Comparison of ENCODE assay signal across 29 cellular contexts in genomic region chr7:136897676-136898075, GRCh38. TPM values are rescaled to one million over a fixed set of nuclear protein-coding genes. Genes with fewer than 3 reads are reported as not detected.
"Had no signal": no experiment of that assay in that cellular context is flagged by ENCODE, and none has a peak within 500 bp of the region (broad histone marks: within the 10 kb centered on the region; RNA-seq: fewer than 3 reads in every experiment).

No MANE protein-coding gene starts in this region.

- H3K4me1 ChIP-seq: esophagus squamous epithelium, gastrocnemius medialis, left lung, lower lobe of right lung had no signal

- H3K27me3 ChIP-seq: esophagus squamous epithelium, gastrocnemius medialis, heart right ventricle, left lung had no signal

- ATAC-seq: effector memory CD8-positive, alpha-beta T cell; esophagus mucosa; gastrocnemius medialis; heart right ventricle; left lung; left ventricle myocardium superior; lower lobe of right lung; mucosa of descending colon had no signal

- H3K9me3 ChIP-seq: esophagus squamous epithelium, gastrocnemius medialis, heart right ventricle, lower lobe of right lung, mucosa of descending colon had no signal

- H3K36me3 ChIP-seq: esophagus squamous epithelium, gastrocnemius medialis, left lung, lower lobe of right lung had no signal

- H3K4me3 ChIP-seq: esophagus squamous epithelium, gastrocnemius medialis, heart right ventricle, left lung, lower lobe of right lung, mucosa of descending colon had no signal

- H3K27ac ChIP-seq: epithelial cell of prostate, esophagus squamous epithelium, gastrocnemius medialis, left lung, lower lobe of right lung had no signal

- FAIRE-seq: endometrium, islet of Langerhans, keratinocyte had no signal

- DNase-seq: cortex of kidney; effector CD8-positive, alpha-beta T cell; effector memory CD8-positive, alpha-beta T cell; endodermal cell; erythroblast; esophagus squamous epithelium; foreskin fibroblast; foreskin melanocyte; gastrocnemius medialis; glutamatergic neuron; head of caudate nucleus; heart right ventricle; hippocampal formation; left cardiac atrium; left lung; left ventricle myocardium superior; lower lobe of right lung; mesenchymal stem cell; mucosa of descending colon; naive B cell had no signal

RNA-seq across cellular contexts. Expression of gene CHRM2, which starts 29.2 kb away (rescaled TPM):
- total RNA-seq: dermis microvascular lymphatic vessel endothelial cell, endodermal cell, esophagus mucosa, gastrocnemius medialis, kidney epithelial cell, lung microvascular endothelial cell, mesenteric fat pad had no signal
- polyA plus RNA-seq: keratinocyte had no signal
